Comparison of ENCODE assay signal across 10 cellular contexts in genomic region chr10:77160679-77161078, GRCh38.
DNase-seq lines count a peak whose midpoint lies in the region; ATAC-seq and TF ChIP-seq lines count a peak whose summit lies in the region.
"Had no signal": no experiment of that assay in that cellular context is flagged by ENCODE, and none has a peak within 500 bp of the region (broad histone marks: within the 10 kb centered on the region; RNA-seq: fewer than 3 reads in every experiment).

No MANE protein-coding gene starts in this region.

- H3K9me3 ChIP-seq in gastroesophageal sphincter (no peaks in the 10 kb centered on the region), tibial artery (no peaks in the 10 kb centered on the region)
- H3K9me3 ChIP-seq: adrenal gland had no signal

- H3K27ac ChIP-seq in RWPE1, result peak overlapping the region; percentile 79
- H3K27ac ChIP-seq in gastroesophageal sphincter, result peak overlapping the region in 3 of 4 donors; percentile 57 to 70 (median 62)
- H3K27ac ChIP-seq in tibial artery, result no peak overlapping the region
- H3K27ac ChIP-seq: adrenal gland had no signal

- POLR2A ChIA-PET in RWPE1 (lab: Yijun Ruan, JAX; ENCODE audit: low non-redundant PET), result no interaction called here

- peaks cover 19 to 41% (median 20%) of the 10 kb centered on the region in 3 donors for H3K4me1 ChIP-seq in gastroesophageal sphincter
- H3K4me1 ChIP-seq in tibial artery, result peaks cover 0 to 47% (median 35%) of the 10 kb centered on the region in 4 donors

- TF ChIP-seq POLR2A in gastroesophageal sphincter (IDR thresholded peaks at IDR 0.05), result no peak

- no peak for TF ChIP-seq RAD21 in Ishikawa (IDR thresholded peaks at IDR 0.05; ENCODE audit: low read depth)

- H3K27me3 ChIP-seq in gastroesophageal sphincter, result no peaks in the 10 kb centered on the region
- no peaks in the 10 kb centered on the region for H3K27me3 ChIP-seq in tibial artery
- H3K27me3 ChIP-seq: adrenal gland had no signal

- DNase-seq in AG08396 (ENCODE audit: low spot score) (peak; percentile 42), RWPE1 (ENCODE audit: low spot score) (peak; percentile 91), NCI-H1694 (lab: John Stamatoyannopoulos, UW) (no peak), T-helper 9 cell (no peak), tibial artery (no peak)
- DNase-seq: adrenal gland, immature natural killer cell had no signal

- CTCF ChIA-PET in RWPE1 (lab: Yijun Ruan, JAX), result interaction anchor here (0.6 to 1.1 kb wide), 2 partner anchors 51 to 169 kb away, joined by 3 to 4 read pairs; no protein-coding TSS in a partner anchor

- intact Hi-C loops in tibial artery (cut with DNase I; ENCODE audit: low total_unique reads), result loop anchor here (5.0 kb wide), 1 partner anchor 552 kb away; no protein-coding TSS in a partner anchor

- ATAC-seq in gastroesophageal sphincter (no peak), GM19397 (IDR thresholded peaks at IDR 0.05; ENCODE audit: unreplicated experiment) (no peak)

- no peaks in the 10 kb centered on the region for H3K36me3 ChIP-seq in gastroesophageal sphincter
- H3K36me3 ChIP-seq in tibial artery, result no peaks in the 10 kb centered on the region
- H3K36me3 ChIP-seq: adrenal gland had no signal

- WGBS in gastroesophageal sphincter (ENCODE audit: low coverage in 1 of 2), 2 donors, result 56% methylated on average over 1 of the region's 1 CpG; no CpG with 5 or more reads in 1 of the 2 donors

- no peak overlapping the region for H3K4me3 ChIP-seq in gastroesophageal sphincter
- H3K4me3 ChIP-seq in tibial artery, result no peak overlapping the region
- H3K4me3 ChIP-seq: adrenal gland had no signal

- TF ChIP-seq CTCF in RWPE1 (conservative IDR thresholded peaks at IDR 0.05; ENCODE audit: low read depth) (no peak), gastroesophageal sphincter (IDR thresholded peaks at IDR 0.05) (no peak), tibial artery (IDR thresholded peaks at IDR 0.05) (no peak)

- TF ChIP-seq EP300 in Ishikawa (IDR thresholded peaks at IDR 0.05; ENCODE audit: borderline replicate concordance) (no peak), gastroesophageal sphincter (IDR thresholded peaks at IDR 0.05) (no peak)

TF ChIP-seq in Ishikawa, 13 proteins besides CTCF, POLR2A, EP300 and RAD21:
- TF ChIP-seq TCF12 (IDR thresholded peaks at IDR 0.05; ENCODE audit: low read depth) (peak; percentile 66; the same call in 1 of the 2 replicates), CREB1 (IDR thresholded peaks at IDR 0.05; ENCODE audit: low read depth) (no peak), NFIC (IDR thresholded peaks at IDR 0.05) (0 out of 2 replicates have a peak, but pooled peaks have one; percentile 30)

Comparison
In these comparisons a context has a peak if more than half of its experiments do, and no peak if none do; other contexts are left out.
1. DNase-seq: peak in AG08396 (single experiment) and RWPE1 (single experiment); none in NCI-H1694 (single experiment), T-helper 9 cell (single experiment) and tibial artery (0 of 2).
2. H3K27ac ChIP-seq: peak in RWPE1 (single experiment) and gastroesophageal sphincter (3 of 4); none in tibial artery (0 of 2).